8 cellular contexts compared by ENCODE assay signal in the genomic region with DNA sequence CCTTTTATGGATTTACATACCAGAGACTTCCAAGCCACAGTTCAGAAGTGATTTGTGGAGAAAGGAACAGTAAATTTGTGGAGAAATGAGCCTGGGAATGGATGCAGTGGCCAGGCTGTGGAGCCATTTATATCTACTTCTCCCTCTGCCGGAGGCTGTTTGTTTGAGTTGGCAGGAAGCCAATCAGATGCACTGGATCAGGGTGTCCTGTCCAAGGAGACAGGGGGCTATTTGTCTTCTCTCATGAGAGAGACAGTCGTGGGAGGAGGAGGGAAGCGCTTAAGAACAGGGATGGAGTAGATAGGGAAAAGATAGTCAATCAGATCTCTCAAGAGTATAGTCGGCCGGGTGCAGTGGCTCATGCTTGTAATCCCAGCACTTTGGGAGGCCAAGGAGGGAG. TPM values are rescaled to one million over a fixed set of nuclear protein-coding genes. Genes with fewer than 3 reads are reported as not detected.
DNase-seq lines count a peak whose midpoint lies in the region; ATAC-seq and TF ChIP-seq lines count a peak whose summit lies in the region.

No MANE protein-coding gene starts in this region.

- H3K4me3 ChIP-seq in BE2C (ENCODE audit: low read depth, low read length) (peak overlapping the region; percentile 42), choroid plexus epithelial cell (ENCODE audit: low read depth, low read length) (no peak overlapping the region)

- H3K9me3 Mint-ChIP-seq in activated naive CD8-positive, alpha-beta T cell treated with anti-CD3 and anti-CD28 coated beads for 36 hours: no peaks in the 10 kb centered on the region

- H3K4me3 Mint-ChIP-seq in activated naive CD8-positive, alpha-beta T cell treated with anti-CD3 and anti-CD28 coated beads for 36 hours: no peak overlapping the region

- peaks cover 73% of the 10 kb centered on the region for H3K27me3 Mint-ChIP-seq in activated naive CD8-positive, alpha-beta T cell treated with anti-CD3 and anti-CD28 coated beads for 36 hours

- H3K27ac Mint-ChIP-seq in activated naive CD8-positive, alpha-beta T cell treated with anti-CD3 and anti-CD28 coated beads for 36 hours: no peak overlapping the region

- ATAC-seq in GM18867 (IDR thresholded peaks at IDR 0.05; ENCODE audit: unreplicated experiment): no peak
- ATAC-seq in HG03520 (IDR thresholded peaks at IDR 0.05; ENCODE audit: unreplicated experiment): no peak

- no peaks in the 10 kb centered on the region for H3K36me3 Mint-ChIP-seq in activated naive CD8-positive, alpha-beta T cell treated with anti-CD3 and anti-CD28 coated beads for 36 hours

- TF ChIP-seq CTCF in BE2C (IDR thresholded peaks at IDR 0.05; ENCODE audit: low read depth, low read length) (peak; percentile 28), choroid plexus epithelial cell (conservative IDR thresholded peaks at IDR 0.05; ENCODE audit: low read depth, low read length) (peak; percentile 35)

- DNase-seq in BE2C: peak; percentile 91
- DNase-seq in NCI-H2196 treated with DMSO at 0.1 percent for 48 hours (lab: John Stamatoyannopoulos, UW; ENCODE audit: unreplicated experiment): peak; percentile 23
- peak; percentile 73 for DNase-seq in choroid plexus epithelial cell (ENCODE audit: low read depth)
- peak; percentile 71 for DNase-seq in middle frontal gyrus (ENCODE audit: extremely low spot score, low spot score)
- DNase-seq in 8988T: no peak
- no peak for DNase-seq in activated naive CD8-positive, alpha-beta T cell treated with anti-CD3 and anti-CD28 coated beads for 36 hours

- H3K27me3 ChIP-seq in BE2C: no peaks in the 10 kb centered on the region

- H3K9me3 ChIP-seq in BE2C: no peaks in the 10 kb centered on the region

- no peaks in the 10 kb centered on the region for H3K4me1 Mint-ChIP-seq in activated naive CD8-positive, alpha-beta T cell treated with anti-CD3 and anti-CD28 coated beads for 36 hours

- H3K36me3 ChIP-seq in BE2C: no peaks in the 10 kb centered on the region

- peaks cover 14% of the 10 kb centered on the region for H3K4me1 ChIP-seq in BE2C

RNA-seq across cellular contexts. Expression of a gene that starts 2.8 kb away (rescaled TPM):
- 0.86 TPM for polyA plus RNA-seq in BE2C (2012; ENCODE audit: insufficient read depth, insufficient read length, low read depth)
- total RNA-seq in activated naive CD8-positive, alpha-beta T cell treated with anti-CD3 and anti-CD28 coated beads for 36 hours: not detected

RNA-seq across cellular contexts. Expression of a gene that starts 15.2 kb away (rescaled TPM):
- 162 TPM for polyA plus RNA-seq in BE2C (2012; ENCODE audit: insufficient read depth, insufficient read length, low read depth)
- 100 to 1,000 TPM; 103 TPM for total RNA-seq in activated naive CD8-positive, alpha-beta T cell treated with anti-CD3 and anti-CD28 coated beads for 36 hours

RNA-seq across cellular contexts. Expression of a gene that starts 24.9 kb away (rescaled TPM):
- polyA plus RNA-seq in BE2C (2012; ENCODE audit: insufficient read depth, insufficient read length, low read depth): 121 TPM
- 10 to 100 TPM; 65.9 to 68.2 TPM for total RNA-seq in activated naive CD8-positive, alpha-beta T cell treated with anti-CD3 and anti-CD28 coated beads for 36 hours

RNA-seq across cellular contexts. Expression of a gene that starts 25.5 kb away (rescaled TPM):
- 7.8 TPM for polyA plus RNA-seq in BE2C (2012; ENCODE audit: insufficient read depth, insufficient read length, low read depth)
- total RNA-seq in activated naive CD8-positive, alpha-beta T cell treated with anti-CD3 and anti-CD28 coated beads for 36 hours: not detected

RNA-seq across cellular contexts. Expression of a gene that starts 36.9 kb away (rescaled TPM):
- polyA plus RNA-seq in BE2C (2012; ENCODE audit: insufficient read depth, insufficient read length, low read depth): not detected
- total RNA-seq in activated naive CD8-positive, alpha-beta T cell treated with anti-CD3 and anti-CD28 coated beads for 36 hours: 10 to 100 TPM; 18.7 to 19.6 TPM

Comparison
In these comparisons a context has a peak if more than half of its experiments do, and no peak if none do; other contexts are left out.
1. DNase-seq: peak in BE2C (single experiment), NCI-H2196 treated with DMSO at 0.1 percent for 48 hours (single experiment), choroid plexus epithelial cell (single experiment) and middle frontal gyrus (single experiment); none in 8988T (single experiment) and activated naive CD8-positive, alpha-beta T cell treated with anti-CD3 and anti-CD28 coated beads for 36 hours (single experiment).